Comparison of ENCODE assay signal across 24 cellular contexts in genomic region chr5:122885038-122885517, GRCh38.
"Had no signal": no experiment of that assay in that cellular context is flagged by ENCODE, and none has a peak within 500 bp of the region (broad histone marks: within the 10 kb centered on the region; RNA-seq: fewer than 3 reads in every experiment).

No MANE protein-coding gene starts in this region.

- DNase-seq: activated CD4-positive, alpha-beta memory T cell treated with anti-CD3 and anti-CD28 coated beads, Interleukin-2, amount 10 ng/mL, durations not matched to agents 7 days and 5 days; activated CD4-positive, alpha-beta T cell treated with anti-CD3 and anti-CD28 coated beads for 36 hours; activated CD4-positive, alpha-beta T cell treated with anti-CD3 and anti-CD28 coated beads, Interleukin-2, amount 50 U/mL, for 1 hour; activated gamma-delta T cell treated with Interleukin-2 at 50 U/mL for 16 hours; activated naive CD4-positive, alpha-beta T cell treated with anti-CD3 and anti-CD28 coated beads, Interleukin-2, amount 10 ng/mL, durations not matched to agents 7 days and 5 days; activated naive CD8-positive, alpha-beta T cell treated with anti-CD3 and anti-CD28 coated beads for 36 hours; activated T-cell treated with anti-CD3 and anti-CD28 coated beads for 4 hours; activated T-cell treated with anti-CD3 and anti-CD28 coated beads, Interleukin-2, amount 50 U/mL, for 48 hours; NCI-H1092 treated with DMSO at 0.1 percent for 48 hours; NCI-H1417 treated with DMSO at 0.1 percent for 48 hours; NCI-H1694; NCI-H2029; NCI-H2107; NCI-H345; NCI-H510A treated with DMSO at 0.1 percent for 48 hours; Peyer's patch; Right ventricle myocardium superior; SJCRH30; SK-N-SH; T-helper 1 cell had no signal

- H3K36me3 ChIP-seq: Peyer's patch, SJCRH30 had no signal

- H3K27me3 Mint-ChIP-seq: activated CD4-positive, alpha-beta memory T cell treated with anti-CD3 and anti-CD28 coated beads, Interleukin-2, amount 10 ng/mL, durations not matched to agents 7 days and 5 days; activated CD4-positive, alpha-beta T cell treated with anti-CD3 and anti-CD28 coated beads for 36 hours; activated naive CD4-positive, alpha-beta T cell treated with anti-CD3 and anti-CD28 coated beads, Interleukin-2, amount 10 ng/mL, durations not matched to agents 7 days and 5 days; activated naive CD8-positive, alpha-beta T cell treated with anti-CD3 and anti-CD28 coated beads for 36 hours; activated T-helper 17 cell treated with anti-CD3 and anti-CD28 coated beads, Interleukin-2, amount 50 U/mL, for 72 hours had no signal

- H3K36me3 Mint-ChIP-seq: activated naive CD4-positive, alpha-beta T cell treated with anti-CD3 and anti-CD28 coated beads, Interleukin-2, amount 10 ng/mL, durations not matched to agents 7 days and 5 days; activated naive CD8-positive, alpha-beta T cell treated with anti-CD3 and anti-CD28 coated beads for 36 hours had no signal

- H3K4me3 ChIP-seq: K562, Peyer's patch, SJCRH30 had no signal

- H3K27ac Mint-ChIP-seq: activated CD4-positive, alpha-beta memory T cell treated with anti-CD3 and anti-CD28 coated beads, Interleukin-2, amount 10 ng/mL, durations not matched to agents 7 days and 5 days; activated CD4-positive, alpha-beta T cell treated with anti-CD3 and anti-CD28 coated beads for 36 hours; activated naive CD4-positive, alpha-beta T cell treated with anti-CD3 and anti-CD28 coated beads, Interleukin-2, amount 10 ng/mL, durations not matched to agents 7 days and 5 days; activated naive CD8-positive, alpha-beta T cell treated with anti-CD3 and anti-CD28 coated beads for 36 hours; activated T-helper 17 cell treated with anti-CD3 and anti-CD28 coated beads, Interleukin-2, amount 50 U/mL, for 72 hours had no signal

- H3K27me3 ChIP-seq: Peyer's patch, SJCRH30 had no signal

- ATAC-seq: activated CD4-positive, alpha-beta T cell treated with anti-CD3 and anti-CD28 coated beads for 36 hours; activated T-helper 17 cell treated with anti-CD3 and anti-CD28 coated beads, Interleukin-2, amount 50 U/mL, for 72 hours had no signal

- H3K4me1 ChIP-seq: Peyer's patch, SJCRH30 had no signal

- H3K4me3 Mint-ChIP-seq: activated CD4-positive, alpha-beta memory T cell treated with anti-CD3 and anti-CD28 coated beads, Interleukin-2, amount 10 ng/mL, durations not matched to agents 7 days and 5 days; activated CD4-positive, alpha-beta T cell treated with anti-CD3 and anti-CD28 coated beads for 36 hours; activated naive CD4-positive, alpha-beta T cell treated with anti-CD3 and anti-CD28 coated beads, Interleukin-2, amount 10 ng/mL, durations not matched to agents 7 days and 5 days; activated naive CD8-positive, alpha-beta T cell treated with anti-CD3 and anti-CD28 coated beads for 36 hours; activated T-helper 17 cell treated with anti-CD3 and anti-CD28 coated beads, Interleukin-2, amount 50 U/mL, for 72 hours had no signal

- H3K4me1 Mint-ChIP-seq: activated naive CD4-positive, alpha-beta T cell treated with anti-CD3 and anti-CD28 coated beads, Interleukin-2, amount 10 ng/mL, durations not matched to agents 7 days and 5 days; activated naive CD8-positive, alpha-beta T cell treated with anti-CD3 and anti-CD28 coated beads for 36 hours had no signal

- H3K9me3 Mint-ChIP-seq: activated CD4-positive, alpha-beta memory T cell treated with anti-CD3 and anti-CD28 coated beads, Interleukin-2, amount 10 ng/mL, durations not matched to agents 7 days and 5 days; activated naive CD4-positive, alpha-beta T cell treated with anti-CD3 and anti-CD28 coated beads, Interleukin-2, amount 10 ng/mL, durations not matched to agents 7 days and 5 days; activated T-helper 17 cell treated with anti-CD3 and anti-CD28 coated beads, Interleukin-2, amount 50 U/mL, for 72 hours had no signal

- H3K9me2 ChIP-seq: SK-N-SH had no signal

- H3K4me2 ChIP-seq: SK-N-SH had no signal

- H3K27ac ChIP-seq: Peyer's patch, RWPE1, SJCRH30, VCaP had no signal
